9 cellular contexts compared by ENCODE assay signal in genomic region chr19:55678121-55678671, GRCh38. TPM values are rescaled to one million over a fixed set of nuclear protein-coding genes. Genes with fewer than 3 reads are reported as not detected.
DNase-seq lines count a peak whose midpoint lies in the region; ATAC-seq and TF ChIP-seq lines count a peak whose summit lies in the region.
"Had no signal": no experiment of that assay in that cellular context is flagged by ENCODE, and none has a peak within 500 bp of the region (broad histone marks: within the 10 kb centered on the region; RNA-seq: fewer than 3 reads in every experiment).

No MANE protein-coding gene starts in this region.

- CTCF ChIA-PET in activated CD8-positive, alpha-beta T cell treated with anti-CD3 and anti-CD28 coated beads for 36 hours (lab: Charles Lee), result no interaction called here

- TF ChIP-seq POLR2A in GM10847 (IDR thresholded peaks at IDR 0.05; ENCODE audit: extremely low read depth, insufficient read length) (peak; percentile 22), lower leg skin (IDR thresholded peaks at IDR 0.05) (no peak)

- peaks cover 52% of the 10 kb centered on the region for H3K4me1 Mint-ChIP-seq in endothelial cell (ENCODE audit: unreplicated experiment)
- H3K4me1 Mint-ChIP-seq in stimulated activated naive CD8-positive, alpha-beta T cell treated with anti-CD3 and anti-CD28 coated beads, Interleukin-15, Interleukin-2, amounts not matched to agents 100 ng/mL and 50 ng/mL, for 24 hours (ENCODE audit: low read depth), result peaks cover 55% of the 10 kb centered on the region
- peaks cover 46% of the 10 kb centered on the region for H3K4me1 Mint-ChIP-seq in activated CD8-positive, alpha-beta T cell treated with anti-CD3 and anti-CD28 coated beads for 36 hours (ENCODE audit: low read depth)

- DNase-seq in GM20000 (ENCODE audit: low spot score), result peak; percentile 88
- DNase-seq in endothelial cell (ENCODE audit: low spot score), result no peak
- no peak for DNase-seq in activated CD8-positive, alpha-beta T cell treated with anti-CD3 and anti-CD28 coated beads for 36 hours
- DNase-seq in DMS153 (lab: John Stamatoyannopoulos, UW), result no peak
- DNase-seq in lower leg skin (ENCODE audit: low spot score in 2 of 2), result no peak

- POLR2A ChIA-PET in activated CD8-positive, alpha-beta T cell treated with anti-CD3 and anti-CD28 coated beads for 36 hours (lab: Charles Lee), result no interaction called here

- H3K4me3 ChIP-seq in lower leg skin (ENCODE audit: low read depth, poor library complexity, severe bottlenecking), result no peak overlapping the region
- H3K4me3 ChIP-seq: cardiac muscle cell had no signal

- peak; percentile 60 for ATAC-seq in HG03521 (IDR thresholded peaks at IDR 0.05; ENCODE audit: unreplicated experiment)
- no peak for ATAC-seq in activated CD8-positive, alpha-beta T cell treated with anti-CD3 and anti-CD28 coated beads for 36 hours

- WGBS in lower leg skin, 2 donors, result 89 to 93% methylated on average over 17 to 21 of the region's 21 CpGs

- intact Hi-C loops in activated CD8-positive, alpha-beta T cell treated with anti-CD3 and anti-CD28 coated beads for 36 hours (cut with micrococcal nuclease), result no loop called here
- intact Hi-C loops in lower leg skin (cut with DNase I; ENCODE audit: low total_unique reads), result no loop called here

- peak overlapping the region; percentile 100 for H3K27ac Mint-ChIP-seq in endothelial cell (ENCODE audit: unreplicated experiment)
- peak overlapping the region; percentile 51 for H3K27ac Mint-ChIP-seq in stimulated activated naive CD8-positive, alpha-beta T cell treated with anti-CD3 and anti-CD28 coated beads, Interleukin-15, Interleukin-2, amounts not matched to agents 100 ng/mL and 50 ng/mL, for 24 hours
- H3K27ac Mint-ChIP-seq in activated CD8-positive, alpha-beta T cell treated with anti-CD3 and anti-CD28 coated beads for 36 hours, result no peak overlapping the region

- H3K4me3 Mint-ChIP-seq in endothelial cell (ENCODE audit: unreplicated experiment), result peak overlapping the region; percentile 99
- peak overlapping the region; percentile 39 for H3K4me3 Mint-ChIP-seq in stimulated activated naive CD8-positive, alpha-beta T cell treated with anti-CD3 and anti-CD28 coated beads, Interleukin-15, Interleukin-2, amounts not matched to agents 100 ng/mL and 50 ng/mL, for 24 hours
- no peak overlapping the region for H3K4me3 Mint-ChIP-seq in activated CD8-positive, alpha-beta T cell treated with anti-CD3 and anti-CD28 coated beads for 36 hours

- TF ChIP-seq CTCF in GM20000 (IDR thresholded peaks at IDR 0.05; ENCODE audit: extremely low read depth, missing control alignments), result no peak
- TF ChIP-seq CTCF in endothelial cell (IDR thresholded peaks at IDR 0.05; ENCODE audit: unreplicated experiment), result no peak
- no peak for TF ChIP-seq CTCF in activated CD8-positive, alpha-beta T cell treated with anti-CD3 and anti-CD28 coated beads for 36 hours (IDR thresholded peaks at IDR 0.05)
- TF ChIP-seq CTCF in lower leg skin (IDR thresholded peaks at IDR 0.05), result no peak

- peaks cover 26% of the 10 kb centered on the region for H3K27me3 Mint-ChIP-seq in endothelial cell (ENCODE audit: unreplicated experiment)
- H3K27me3 Mint-ChIP-seq in stimulated activated naive CD8-positive, alpha-beta T cell treated with anti-CD3 and anti-CD28 coated beads, Interleukin-15, Interleukin-2, amounts not matched to agents 100 ng/mL and 50 ng/mL, for 24 hours, result no peaks in the 10 kb centered on the region
- H3K27me3 Mint-ChIP-seq in activated CD8-positive, alpha-beta T cell treated with anti-CD3 and anti-CD28 coated beads for 36 hours, result no peaks in the 10 kb centered on the region

- H3K9me3 Mint-ChIP-seq in endothelial cell (ENCODE audit: unreplicated experiment), result no peaks in the 10 kb centered on the region
- H3K9me3 Mint-ChIP-seq in stimulated activated naive CD8-positive, alpha-beta T cell treated with anti-CD3 and anti-CD28 coated beads, Interleukin-15, Interleukin-2, amounts not matched to agents 100 ng/mL and 50 ng/mL, for 24 hours, result no peaks in the 10 kb centered on the region
- no peaks in the 10 kb centered on the region for H3K9me3 Mint-ChIP-seq in activated CD8-positive, alpha-beta T cell treated with anti-CD3 and anti-CD28 coated beads for 36 hours

- H3K36me3 Mint-ChIP-seq in endothelial cell (ENCODE audit: low read depth, unreplicated experiment), result peaks cover 45% of the 10 kb centered on the region
- peaks cover 52% of the 10 kb centered on the region for H3K36me3 Mint-ChIP-seq in stimulated activated naive CD8-positive, alpha-beta T cell treated with anti-CD3 and anti-CD28 coated beads, Interleukin-15, Interleukin-2, amounts not matched to agents 100 ng/mL and 50 ng/mL, for 24 hours (ENCODE audit: low read depth)
- H3K36me3 Mint-ChIP-seq in activated CD8-positive, alpha-beta T cell treated with anti-CD3 and anti-CD28 coated beads for 36 hours (ENCODE audit: low read depth), result peaks cover 39% of the 10 kb centered on the region

RNA-seq across cellular contexts. Expression of gene EPN1, which starts 3.2 kb away (rescaled TPM):
- total RNA-seq in endothelial cell (ENCODE audit: unreplicated experiment) (250 TPM), lower leg skin (100 to 1,000 TPM in 3 of 4 donors, 10 to 100 TPM in 1; 81.2 to 189 (median 120) TPM)
- total RNA-seq in activated CD8-positive, alpha-beta T cell treated with anti-CD3 and anti-CD28 coated beads for 36 hours, result 10 to 100 TPM; 36.2 to 37.7 TPM

RNA-seq across cellular contexts. Expression of gene U2AF2, which starts 23.4 kb away (rescaled TPM):
- 219 TPM for total RNA-seq in endothelial cell (ENCODE audit: unreplicated experiment)
- 100 to 1,000 TPM; 304 to 306 TPM for total RNA-seq in activated CD8-positive, alpha-beta T cell treated with anti-CD3 and anti-CD28 coated beads for 36 hours
- 100 to 1,000 TPM in 3 of 4 donors, 10 to 100 TPM in 1; 78.8 to 149 (median 106) TPM for total RNA-seq in lower leg skin

RNA-seq across cellular contexts. Expression of gene CCDC106, which starts 30.2 kb away (rescaled TPM):
- 20.1 TPM for total RNA-seq in endothelial cell (ENCODE audit: unreplicated experiment)
- 10 to 100 TPM in 1 of 2 experiments, 1 to 10 TPM in 1; 8.8 to 11.2 TPM for total RNA-seq in activated CD8-positive, alpha-beta T cell treated with anti-CD3 and anti-CD28 coated beads for 36 hours
- 10 to 100 TPM in 1 of 4 donors, 1 to 10 TPM in 3; 7.9 to 10.4 (median 8.5) TPM for total RNA-seq in lower leg skin

RNA-seq across cellular contexts. Expression of gene ZNF581, which starts 34.7 kb away (rescaled TPM):
- total RNA-seq in endothelial cell (ENCODE audit: unreplicated experiment), result 47.2 TPM
- 10 to 100 TPM; 30.4 to 34.5 TPM for total RNA-seq in activated CD8-positive, alpha-beta T cell treated with anti-CD3 and anti-CD28 coated beads for 36 hours
- 10 to 100 TPM; 20.1 to 27.3 (median 22.8) TPM for total RNA-seq in lower leg skin

RNA-seq across cellular contexts. Expression of gene ZNF580, which starts 37.4 kb away (rescaled TPM):
- 34.0 TPM for total RNA-seq in endothelial cell (ENCODE audit: unreplicated experiment)
- total RNA-seq in activated CD8-positive, alpha-beta T cell treated with anti-CD3 and anti-CD28 coated beads for 36 hours, result 10 to 100 TPM; 24.8 to 26.2 TPM
- 10 to 100 TPM; 14.1 to 38.0 (median 22.9) TPM for total RNA-seq in lower leg skin
